Comparison of ENCODE assay signal across 2 cellular contexts in the genomic region with DNA sequence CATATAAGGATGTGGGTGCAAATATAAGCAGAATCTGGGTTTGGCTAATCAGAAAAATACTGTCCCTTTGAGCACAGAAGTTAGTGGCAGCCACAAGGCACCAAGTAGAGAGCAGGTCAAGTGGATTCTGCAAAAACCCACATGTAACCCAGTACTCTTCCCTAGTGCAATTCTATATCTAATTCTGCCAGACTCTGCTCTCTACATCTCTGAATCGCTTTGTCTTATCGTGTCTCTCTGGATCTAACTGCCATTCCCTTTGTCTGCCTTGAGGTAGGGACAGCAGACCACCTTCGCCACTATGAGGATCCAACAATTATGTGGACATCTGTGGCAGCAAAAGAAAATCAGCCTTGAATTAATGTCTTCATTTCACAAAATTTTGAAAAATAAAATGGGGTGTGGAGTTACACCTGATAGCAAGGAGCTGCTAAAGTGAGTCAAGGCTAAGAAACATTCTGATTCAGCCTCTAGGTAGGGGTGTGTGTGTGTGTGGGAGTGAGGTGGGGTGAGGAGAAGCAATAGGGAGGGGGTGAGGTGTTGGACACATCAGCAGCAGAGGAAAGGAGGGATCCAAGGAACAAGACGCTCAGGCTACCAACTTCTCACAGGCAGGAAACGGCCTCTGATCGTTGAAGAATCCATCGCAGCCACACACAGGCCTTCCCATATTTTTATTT.
A peak's percentile ranks its signal among the peaks of the same experiment; 100 is the strongest.
TF ChIP-seq lines count a peak whose summit lies in the region.

No MANE protein-coding gene starts in this region.

TF ChIP-seq in GM23338, 12 proteins besides CTCF, POLR2A, EP300 and RAD21 (continues in another document):
- TF ChIP-seq, protein P1, sequence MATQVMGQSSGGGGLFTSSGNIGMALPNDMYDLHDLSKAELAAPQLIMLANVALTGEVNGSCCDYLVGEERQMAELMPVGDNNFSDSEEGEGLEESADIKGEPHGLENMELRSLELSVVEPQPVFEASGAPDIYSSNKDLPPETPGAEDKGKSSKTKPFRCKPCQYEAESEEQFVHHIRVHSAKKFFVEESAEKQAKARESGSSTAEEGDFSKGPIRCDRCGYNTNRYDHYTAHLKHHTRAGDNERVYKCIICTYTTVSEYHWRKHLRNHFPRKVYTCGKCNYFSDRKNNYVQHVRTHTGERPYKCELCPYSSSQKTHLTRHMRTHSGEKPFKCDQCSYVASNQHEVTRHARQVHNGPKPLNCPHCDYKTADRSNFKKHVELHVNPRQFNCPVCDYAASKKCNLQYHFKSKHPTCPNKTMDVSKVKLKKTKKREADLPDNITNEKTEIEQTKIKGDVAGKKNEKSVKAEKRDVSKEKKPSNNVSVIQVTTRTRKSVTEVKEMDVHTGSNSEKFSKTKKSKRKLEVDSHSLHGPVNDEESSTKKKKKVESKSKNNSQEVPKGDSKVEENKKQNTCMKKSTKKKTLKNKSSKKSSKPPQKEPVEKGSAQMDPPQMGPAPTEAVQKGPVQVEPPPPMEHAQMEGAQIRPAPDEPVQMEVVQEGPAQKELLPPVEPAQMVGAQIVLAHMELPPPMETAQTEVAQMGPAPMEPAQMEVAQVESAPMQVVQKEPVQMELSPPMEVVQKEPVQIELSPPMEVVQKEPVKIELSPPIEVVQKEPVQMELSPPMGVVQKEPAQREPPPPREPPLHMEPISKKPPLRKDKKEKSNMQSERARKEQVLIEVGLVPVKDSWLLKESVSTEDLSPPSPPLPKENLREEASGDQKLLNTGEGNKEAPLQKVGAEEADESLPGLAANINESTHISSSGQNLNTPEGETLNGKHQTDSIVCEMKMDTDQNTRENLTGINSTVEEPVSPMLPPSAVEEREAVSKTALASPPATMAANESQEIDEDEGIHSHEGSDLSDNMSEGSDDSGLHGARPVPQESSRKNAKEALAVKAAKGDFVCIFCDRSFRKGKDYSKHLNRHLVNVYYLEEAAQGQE (IDR thresholded peaks at IDR 0.05; ENCODE audit: unreplicated experiment) = no peak
- no peak for TF ChIP-seq STAT1 (IDR thresholded peaks at IDR 0.05; ENCODE audit: unreplicated experiment)
- TF ChIP-seq, protein P2, sequence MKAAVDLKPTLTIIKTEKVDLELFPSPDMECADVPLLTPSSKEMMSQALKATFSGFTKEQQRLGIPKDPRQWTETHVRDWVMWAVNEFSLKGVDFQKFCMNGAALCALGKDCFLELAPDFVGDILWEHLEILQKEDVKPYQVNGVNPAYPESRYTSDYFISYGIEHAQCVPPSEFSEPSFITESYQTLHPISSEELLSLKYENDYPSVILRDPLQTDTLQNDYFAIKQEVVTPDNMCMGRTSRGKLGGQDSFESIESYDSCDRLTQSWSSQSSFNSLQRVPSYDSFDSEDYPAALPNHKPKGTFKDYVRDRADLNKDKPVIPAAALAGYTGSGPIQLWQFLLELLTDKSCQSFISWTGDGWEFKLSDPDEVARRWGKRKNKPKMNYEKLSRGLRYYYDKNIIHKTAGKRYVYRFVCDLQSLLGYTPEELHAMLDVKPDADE (IDR thresholded peaks at IDR 0.05) = no peak
- TF ChIP-seq EZH2 (IDR thresholded peaks at IDR 0.05; ENCODE audit: low read depth, unreplicated experiment) = no peak
- TF ChIP-seq ZNF331 (CRISPR knock-in tag; IDR thresholded peaks at IDR 0.05; ENCODE audit: low read depth) = no peak
- TF ChIP-seq EZH2phosphoT487 (IDR thresholded peaks at IDR 0.05; ENCODE audit: unreplicated experiment) = no peak
- TF ChIP-seq JUNB (IDR thresholded peaks at IDR 0.05; ENCODE audit: unreplicated experiment) = no peak
- no peak for TF ChIP-seq ZNF114 (CRISPR knock-in tag; IDR thresholded peaks at IDR 0.05)
- no peak for TF ChIP-seq CREB1 (CRISPR knock-in tag; IDR thresholded peaks at IDR 0.05; ENCODE audit: low read depth)
- no peak for TF ChIP-seq POLR2AphosphoS5 (IDR thresholded peaks at IDR 0.05; ENCODE audit: low read depth)

TF ChIP-seq in K562, 482 proteins besides CTCF, POLR2A, EP300 and RAD21 (continues in another document):
- TF ChIP-seq, protein P3, sequence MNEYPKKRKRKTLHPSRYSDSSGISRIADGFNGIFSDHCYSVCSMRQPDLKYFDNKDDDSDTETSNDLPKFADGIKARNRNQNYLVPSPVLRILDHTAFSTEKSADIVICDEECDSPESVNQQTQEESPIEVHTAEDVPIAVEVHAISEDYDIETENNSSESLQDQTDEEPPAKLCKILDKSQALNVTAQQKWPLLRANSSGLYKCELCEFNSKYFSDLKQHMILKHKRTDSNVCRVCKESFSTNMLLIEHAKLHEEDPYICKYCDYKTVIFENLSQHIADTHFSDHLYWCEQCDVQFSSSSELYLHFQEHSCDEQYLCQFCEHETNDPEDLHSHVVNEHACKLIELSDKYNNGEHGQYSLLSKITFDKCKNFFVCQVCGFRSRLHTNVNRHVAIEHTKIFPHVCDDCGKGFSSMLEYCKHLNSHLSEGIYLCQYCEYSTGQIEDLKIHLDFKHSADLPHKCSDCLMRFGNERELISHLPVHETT (CRISPR knock-in tag; conservative IDR thresholded peaks at IDR 0.05 in 1 of 2, IDR thresholded peaks at IDR 0.05 in 1 of 2) = 0 out of 4 replicates have a peak, but pooled peaks of 1 of the 2 experiments have one; percentile 41
- TF ChIP-seq, protein P4, sequence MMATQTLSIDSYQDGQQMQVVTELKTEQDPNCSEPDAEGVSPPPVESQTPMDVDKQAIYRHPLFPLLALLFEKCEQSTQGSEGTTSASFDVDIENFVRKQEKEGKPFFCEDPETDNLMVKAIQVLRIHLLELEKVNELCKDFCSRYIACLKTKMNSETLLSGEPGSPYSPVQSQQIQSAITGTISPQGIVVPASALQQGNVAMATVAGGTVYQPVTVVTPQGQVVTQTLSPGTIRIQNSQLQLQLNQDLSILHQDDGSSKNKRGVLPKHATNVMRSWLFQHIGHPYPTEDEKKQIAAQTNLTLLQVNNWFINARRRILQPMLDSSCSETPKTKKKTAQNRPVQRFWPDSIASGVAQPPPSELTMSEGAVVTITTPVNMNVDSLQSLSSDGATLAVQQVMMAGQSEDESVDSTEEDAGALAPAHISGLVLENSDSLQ (IDR thresholded peaks at IDR 0.05) = no peak
- TF ChIP-seq GTF2A2 (tag; IDR thresholded peaks at IDR 0.05) = no peak
- TF ChIP-seq SRSF7 (optimal IDR thresholded peaks at IDR 0.05; ENCODE audit: low read depth, low read length) = no peak
- no peak for TF ChIP-seq ZNF253 (CRISPR knock-in tag; conservative IDR thresholded peaks at IDR 0.05)
- peak; percentile 34; the same call in 1 of the 2 replicates for TF ChIP-seq TAL1 (IDR thresholded peaks at IDR 0.05)
- TF ChIP-seq, protein P5, sequence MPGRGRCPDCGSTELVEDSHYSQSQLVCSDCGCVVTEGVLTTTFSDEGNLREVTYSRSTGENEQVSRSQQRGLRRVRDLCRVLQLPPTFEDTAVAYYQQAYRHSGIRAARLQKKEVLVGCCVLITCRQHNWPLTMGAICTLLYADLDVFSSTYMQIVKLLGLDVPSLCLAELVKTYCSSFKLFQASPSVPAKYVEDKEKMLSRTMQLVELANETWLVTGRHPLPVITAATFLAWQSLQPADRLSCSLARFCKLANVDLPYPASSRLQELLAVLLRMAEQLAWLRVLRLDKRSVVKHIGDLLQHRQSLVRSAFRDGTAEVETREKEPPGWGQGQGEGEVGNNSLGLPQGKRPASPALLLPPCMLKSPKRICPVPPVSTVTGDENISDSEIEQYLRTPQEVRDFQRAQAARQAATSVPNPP (IDR thresholded peaks at IDR 0.05; ENCODE audit: borderline replicate concordance, insufficient read depth, insufficient read length) = no peak
- TF ChIP-seq EGR1 (conservative IDR thresholded peaks at IDR 0.05) = peak; percentile 68; the same call in 1 of the 2 replicates
- TF ChIP-seq ARNT (IDR thresholded peaks at IDR 0.05) = no peak
- TF ChIP-seq ARID1B (IDR thresholded peaks at IDR 0.05) = peak; percentile 64; the same call in 1 of the 2 replicates
- TF ChIP-seq TEAD4 (IDR thresholded peaks at IDR 0.05; ENCODE audit: low read length) = peak; percentile 22; the same call in 1 of the 2 replicates
- no peak for TF ChIP-seq TEAD4 (CRISPR knock-in tag; IDR thresholded peaks at IDR 0.05; ENCODE audit: borderline replicate concordance)
- no peak for TF ChIP-seq ZNF57 (CRISPR knock-in tag; IDR thresholded peaks at IDR 0.05)
- peak; percentile 69 for TF ChIP-seq DPF2 (IDR thresholded peaks at IDR 0.05)
- no peak for TF ChIP-seq HMGN3 (IDR thresholded peaks at IDR 0.05; ENCODE audit: borderline replicate concordance, extremely low read depth, insufficient read length, low read depth, low read length)
- TF ChIP-seq, protein P6, sequence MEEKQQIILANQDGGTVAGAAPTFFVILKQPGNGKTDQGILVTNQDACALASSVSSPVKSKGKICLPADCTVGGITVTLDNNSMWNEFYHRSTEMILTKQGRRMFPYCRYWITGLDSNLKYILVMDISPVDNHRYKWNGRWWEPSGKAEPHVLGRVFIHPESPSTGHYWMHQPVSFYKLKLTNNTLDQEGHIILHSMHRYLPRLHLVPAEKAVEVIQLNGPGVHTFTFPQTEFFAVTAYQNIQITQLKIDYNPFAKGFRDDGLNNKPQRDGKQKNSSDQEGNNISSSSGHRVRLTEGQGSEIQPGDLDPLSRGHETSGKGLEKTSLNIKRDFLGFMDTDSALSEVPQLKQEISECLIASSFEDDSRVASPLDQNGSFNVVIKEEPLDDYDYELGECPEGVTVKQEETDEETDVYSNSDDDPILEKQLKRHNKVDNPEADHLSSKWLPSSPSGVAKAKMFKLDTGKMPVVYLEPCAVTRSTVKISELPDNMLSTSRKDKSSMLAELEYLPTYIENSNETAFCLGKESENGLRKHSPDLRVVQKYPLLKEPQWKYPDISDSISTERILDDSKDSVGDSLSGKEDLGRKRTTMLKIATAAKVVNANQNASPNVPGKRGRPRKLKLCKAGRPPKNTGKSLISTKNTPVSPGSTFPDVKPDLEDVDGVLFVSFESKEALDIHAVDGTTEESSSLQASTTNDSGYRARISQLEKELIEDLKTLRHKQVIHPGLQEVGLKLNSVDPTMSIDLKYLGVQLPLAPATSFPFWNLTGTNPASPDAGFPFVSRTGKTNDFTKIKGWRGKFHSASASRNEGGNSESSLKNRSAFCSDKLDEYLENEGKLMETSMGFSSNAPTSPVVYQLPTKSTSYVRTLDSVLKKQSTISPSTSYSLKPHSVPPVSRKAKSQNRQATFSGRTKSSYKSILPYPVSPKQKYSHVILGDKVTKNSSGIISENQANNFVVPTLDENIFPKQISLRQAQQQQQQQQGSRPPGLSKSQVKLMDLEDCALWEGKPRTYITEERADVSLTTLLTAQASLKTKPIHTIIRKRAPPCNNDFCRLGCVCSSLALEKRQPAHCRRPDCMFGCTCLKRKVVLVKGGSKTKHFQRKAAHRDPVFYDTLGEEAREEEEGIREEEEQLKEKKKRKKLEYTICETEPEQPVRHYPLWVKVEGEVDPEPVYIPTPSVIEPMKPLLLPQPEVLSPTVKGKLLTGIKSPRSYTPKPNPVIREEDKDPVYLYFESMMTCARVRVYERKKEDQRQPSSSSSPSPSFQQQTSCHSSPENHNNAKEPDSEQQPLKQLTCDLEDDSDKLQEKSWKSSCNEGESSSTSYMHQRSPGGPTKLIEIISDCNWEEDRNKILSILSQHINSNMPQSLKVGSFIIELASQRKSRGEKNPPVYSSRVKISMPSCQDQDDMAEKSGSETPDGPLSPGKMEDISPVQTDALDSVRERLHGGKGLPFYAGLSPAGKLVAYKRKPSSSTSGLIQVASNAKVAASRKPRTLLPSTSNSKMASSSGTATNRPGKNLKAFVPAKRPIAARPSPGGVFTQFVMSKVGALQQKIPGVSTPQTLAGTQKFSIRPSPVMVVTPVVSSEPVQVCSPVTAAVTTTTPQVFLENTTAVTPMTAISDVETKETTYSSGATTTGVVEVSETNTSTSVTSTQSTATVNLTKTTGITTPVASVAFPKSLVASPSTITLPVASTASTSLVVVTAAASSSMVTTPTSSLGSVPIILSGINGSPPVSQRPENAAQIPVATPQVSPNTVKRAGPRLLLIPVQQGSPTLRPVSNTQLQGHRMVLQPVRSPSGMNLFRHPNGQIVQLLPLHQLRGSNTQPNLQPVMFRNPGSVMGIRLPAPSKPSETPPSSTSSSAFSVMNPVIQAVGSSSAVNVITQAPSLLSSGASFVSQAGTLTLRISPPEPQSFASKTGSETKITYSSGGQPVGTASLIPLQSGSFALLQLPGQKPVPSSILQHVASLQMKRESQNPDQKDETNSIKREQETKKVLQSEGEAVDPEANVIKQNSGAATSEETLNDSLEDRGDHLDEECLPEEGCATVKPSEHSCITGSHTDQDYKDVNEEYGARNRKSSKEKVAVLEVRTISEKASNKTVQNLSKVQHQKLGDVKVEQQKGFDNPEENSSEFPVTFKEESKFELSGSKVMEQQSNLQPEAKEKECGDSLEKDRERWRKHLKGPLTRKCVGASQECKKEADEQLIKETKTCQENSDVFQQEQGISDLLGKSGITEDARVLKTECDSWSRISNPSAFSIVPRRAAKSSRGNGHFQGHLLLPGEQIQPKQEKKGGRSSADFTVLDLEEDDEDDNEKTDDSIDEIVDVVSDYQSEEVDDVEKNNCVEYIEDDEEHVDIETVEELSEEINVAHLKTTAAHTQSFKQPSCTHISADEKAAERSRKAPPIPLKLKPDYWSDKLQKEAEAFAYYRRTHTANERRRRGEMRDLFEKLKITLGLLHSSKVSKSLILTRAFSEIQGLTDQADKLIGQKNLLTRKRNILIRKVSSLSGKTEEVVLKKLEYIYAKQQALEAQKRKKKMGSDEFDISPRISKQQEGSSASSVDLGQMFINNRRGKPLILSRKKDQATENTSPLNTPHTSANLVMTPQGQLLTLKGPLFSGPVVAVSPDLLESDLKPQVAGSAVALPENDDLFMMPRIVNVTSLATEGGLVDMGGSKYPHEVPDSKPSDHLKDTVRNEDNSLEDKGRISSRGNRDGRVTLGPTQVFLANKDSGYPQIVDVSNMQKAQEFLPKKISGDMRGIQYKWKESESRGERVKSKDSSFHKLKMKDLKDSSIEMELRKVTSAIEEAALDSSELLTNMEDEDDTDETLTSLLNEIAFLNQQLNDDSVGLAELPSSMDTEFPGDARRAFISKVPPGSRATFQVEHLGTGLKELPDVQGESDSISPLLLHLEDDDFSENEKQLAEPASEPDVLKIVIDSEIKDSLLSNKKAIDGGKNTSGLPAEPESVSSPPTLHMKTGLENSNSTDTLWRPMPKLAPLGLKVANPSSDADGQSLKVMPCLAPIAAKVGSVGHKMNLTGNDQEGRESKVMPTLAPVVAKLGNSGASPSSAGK (IDR thresholded peaks at IDR 0.05) = peak; percentile 34; the same call in 1 of the 2 replicates
- peak; percentile 34; the same call in 1 of the 2 replicates for TF ChIP-seq FOSL1 (tag; conservative IDR thresholded peaks at IDR 0.05)
- TF ChIP-seq SMARCC2 (IDR thresholded peaks at IDR 0.05; ENCODE audit: low read depth) = no peak
- TF ChIP-seq CBFA2T2 (conservative IDR thresholded peaks at IDR 0.05) = 0 out of 2 replicates have a peak, but pooled peaks have one; percentile 25
- TF ChIP-seq SOX6 (IDR thresholded peaks at IDR 0.05) = 0 out of 2 replicates have a peak, but pooled peaks have one; percentile 26
- TF ChIP-seq CBFA2T3 (IDR thresholded peaks at IDR 0.05) = peak; percentile 69
- TF ChIP-seq SMARCE1 (IDR thresholded peaks at IDR 0.05) = 0 out of 2 replicates have a peak, but pooled peaks have one; percentile 22
- no peak for TF ChIP-seq ZNF436 (CRISPR knock-in tag; IDR thresholded peaks at IDR 0.05)
- TF ChIP-seq ZEB2 (IDR thresholded peaks at IDR 0.05) = peak; percentile 39; the same call in 1 of the 2 replicates
- TF ChIP-seq, protein P7, sequence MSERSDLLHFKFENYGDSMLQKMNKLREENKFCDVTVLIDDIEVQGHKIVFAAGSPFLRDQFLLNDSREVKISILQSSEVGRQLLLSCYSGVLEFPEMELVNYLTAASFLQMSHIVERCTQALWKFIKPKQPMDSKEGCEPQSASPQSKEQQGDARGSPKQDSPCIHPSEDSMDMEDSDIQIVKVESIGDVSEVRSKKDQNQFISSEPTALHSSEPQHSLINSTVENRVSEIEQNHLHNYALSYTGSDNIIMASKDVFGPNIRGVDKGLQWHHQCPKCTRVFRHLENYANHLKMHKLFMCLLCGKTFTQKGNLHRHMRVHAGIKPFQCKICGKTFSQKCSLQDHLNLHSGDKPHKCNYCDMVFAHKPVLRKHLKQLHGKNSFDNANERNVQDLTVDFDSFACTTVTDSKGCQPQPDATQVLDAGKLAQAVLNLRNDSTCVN (CRISPR knock-in tag; IDR thresholded peaks at IDR 0.05) = no peak
